Comparison of ENCODE assay signal across 13 cellular contexts in genomic region chr6:35035481-35036030, GRCh38.
DNase-seq lines count a peak whose midpoint lies in the region; ATAC-seq and TF ChIP-seq lines count a peak whose summit lies in the region.
"Had no signal": no experiment of that assay in that cellular context is flagged by ENCODE, and none has a peak within 500 bp of the region (broad histone marks: within the 10 kb centered on the region; RNA-seq: fewer than 3 reads in every experiment).

No MANE protein-coding gene starts in this region.

- H3K9me3 ChIP-seq in subcutaneous abdominal adipose tissue (ENCODE audit: control insufficient read depth in 5 of 5, low read length in 5 of 5) = no peaks in the 10 kb centered on the region

- peaks cover 5% of the 10 kb centered on the region; the same call in 1 of the 2 replicates for H3K36me3 Mint-ChIP-seq in HFFc6 (ENCODE audit: low read depth)

- H3K36me3 ChIP-seq in subcutaneous abdominal adipose tissue (ENCODE audit: control insufficient read depth in 5 of 5, insufficient read depth in 5 of 5, low read length in 5 of 5) = peaks cover 0 to 25% (median 16%) of the 10 kb centered on the region in 5 donors

- peak; percentile 72 for DNase-seq in NCI-H146 (lab: John Stamatoyannopoulos, UW)
- DNase-seq in dermis blood vessel endothelial cell = peak; percentile 46
- DNase-seq in left lobe of liver (ENCODE audit: low spot score) = no peak
- DNase-seq in activated CD4-positive, alpha-beta T cell treated with anti-CD3 and anti-CD28 coated beads for 1 hour = no peak
- no peak for DNase-seq in HFFc6
- DNase-seq in GM19238 (ENCODE audit: insufficient read length, low spot score) = no peak
- DNase-seq in globus pallidus (ENCODE audit: low spot score) = no peak
- DNase-seq: activated CD4-positive, alpha-beta T cell treated with anti-CD3 and anti-CD28 coated beads, Interleukin-2, amount 10 ng/mL, durations not matched to agents 24 days and 14 days; glutamatergic neuron; GOT3; PC-9 had no signal

- TF ChIP-seq CTCF in HFFc6 (IDR thresholded peaks at IDR 0.05) = no peak

- no peak overlapping the region for H3K27ac Mint-ChIP-seq in HFFc6
- H3K27ac Mint-ChIP-seq: activated CD4-positive, alpha-beta T cell treated with anti-CD3 and anti-CD28 coated beads, Interleukin-2, amount 10 ng/mL, durations not matched to agents 24 days and 14 days had no signal

- no peaks in the 10 kb centered on the region for H3K9me3 Mint-ChIP-seq in HFFc6
- H3K9me3 Mint-ChIP-seq: activated CD4-positive, alpha-beta T cell treated with anti-CD3 and anti-CD28 coated beads, Interleukin-2, amount 10 ng/mL, durations not matched to agents 24 days and 14 days had no signal

- peak overlapping the region; percentile 64 for H3K27ac ChIP-seq in subcutaneous abdominal adipose tissue (ENCODE audit: low read depth, low read length)
- H3K27ac ChIP-seq: parathyroid adenoma, PC-9 had no signal

- H3K4me1 Mint-ChIP-seq in HFFc6 (ENCODE audit: low read depth) = peaks cover 16% of the 10 kb centered on the region
- H3K4me1 Mint-ChIP-seq: activated CD4-positive, alpha-beta T cell treated with anti-CD3 and anti-CD28 coated beads, Interleukin-2, amount 10 ng/mL, durations not matched to agents 24 days and 14 days had no signal

- H3K4me3 Mint-ChIP-seq in HFFc6 = no peak overlapping the region
- H3K4me3 Mint-ChIP-seq: activated CD4-positive, alpha-beta T cell treated with anti-CD3 and anti-CD28 coated beads, Interleukin-2, amount 10 ng/mL, durations not matched to agents 24 days and 14 days had no signal

- no peak overlapping the region for H3K4me3 ChIP-seq in subcutaneous abdominal adipose tissue (ENCODE audit: low read depth in 1 of 5, low read length in 5 of 5)
- H3K4me3 ChIP-seq: PC-9 had no signal

- no peaks in the 10 kb centered on the region for H3K27me3 ChIP-seq in subcutaneous abdominal adipose tissue (ENCODE audit: control insufficient read depth in 5 of 5, insufficient read depth in 4 of 5, low read length in 5 of 5)

- peaks cover 5 to 51% (median 37%) of the 10 kb centered on the region in 5 donors for H3K4me1 ChIP-seq in subcutaneous abdominal adipose tissue (ENCODE audit: control insufficient read depth in 5 of 5, insufficient read depth in 5 of 5, low read length in 5 of 5)
- H3K4me1 ChIP-seq: parathyroid adenoma had no signal

- ATAC-seq in left lobe of liver = peak; percentile 17

- peaks cover 3% of the 10 kb centered on the region; the same call in 1 of the 2 replicates for H3K27me3 Mint-ChIP-seq in HFFc6 (ENCODE audit: insufficient read depth)
- H3K27me3 Mint-ChIP-seq: activated CD4-positive, alpha-beta T cell treated with anti-CD3 and anti-CD28 coated beads, Interleukin-2, amount 10 ng/mL, durations not matched to agents 24 days and 14 days had no signal

- H3K9ac ChIP-seq in subcutaneous abdominal adipose tissue (ENCODE audit: low read length in 5 of 5) = peak overlapping the region in 1 of 5 donors; percentile 3
- H3K9ac ChIP-seq: parathyroid adenoma had no signal

Comparison
In these comparisons a context has a peak if more than half of its experiments do, and no peak if none do; other contexts are left out.
1. DNase-seq: peak in NCI-H146 (single experiment) and dermis blood vessel endothelial cell (single experiment); none in left lobe of liver (single experiment), activated CD4-positive, alpha-beta T cell treated with anti-CD3 and anti-CD28 coated beads for 1 hour (single experiment), HFFc6 (single experiment), GM19238 (single experiment) and globus pallidus (single experiment).